In genomic region chr14:103050935-103051334, GRCh38 we compare ENCODE assay signal across 1 cellular context.
TF ChIP-seq lines count a peak whose summit lies in the region.

No MANE protein-coding gene starts in this region.

TF ChIP-seq in A549, 52 proteins besides CTCF, POLR2A, EP300 and RAD21 (continued from another document):
- TF ChIP-seq HMGXB4 (CRISPR knock-in tag; IDR thresholded peaks at IDR 0.05; ENCODE audit: borderline replicate concordance), result no peak
TF ChIP-seq in A549: peak in this region for 0.
